Comparison of ENCODE assay signal across 8 cellular contexts in genomic region chrX:38260231-38260630, GRCh38. TPM values are rescaled to one million over a fixed set of nuclear protein-coding genes. Genes with fewer than 3 reads are reported as not detected.
A peak's percentile ranks its signal among the peaks of the same experiment; 100 is the strongest.
DNase-seq lines count a peak whose midpoint lies in the region; ATAC-seq and TF ChIP-seq lines count a peak whose summit lies in the region.

No MANE protein-coding gene starts in this region.

- H3K27me3 ChIP-seq in HAP-1 (ENCODE audit: low read depth) (no peaks in the 10 kb centered on the region), ovary (no peaks in the 10 kb centered on the region)

- H3K4me1 ChIP-seq in HAP-1 (no peaks in the 10 kb centered on the region), ovary (ENCODE audit: insufficient read depth) (no peaks in the 10 kb centered on the region)

- no peak overlapping the region for H3K27ac ChIP-seq in ovary

- no peak for TF ChIP-seq POLR2A in ovary (IDR thresholded peaks at IDR 0.05)

- no peak for TF ChIP-seq EP300 in ovary (IDR thresholded peaks at IDR 0.05)

- DNase-seq in DMS53 (lab: John Stamatoyannopoulos, UW) (peak; percentile 66), HAP-1 (ENCODE audit: low spot score in 2 of 2) (peak; percentile 43 to 68), OCI-M1 (lab: John Stamatoyannopoulos, UW) (peak; percentile 48), iris pigment epithelial cell (ENCODE audit: low read depth) (peak; percentile 19), ovary (no peak)

- no peaks in the 10 kb centered on the region for H3K9me3 ChIP-seq in HAP-1
- no peaks in the 10 kb centered on the region for H3K9me3 ChIP-seq in ovary

- no peak overlapping the region for H3K4me3 ChIP-seq in HAP-1
- no peak overlapping the region for H3K4me3 ChIP-seq in ovary

- intact Hi-C loops in ovary (cut with DNase I): loop anchor here in 1 of 4 donors (10.0 kb wide), 1 partner anchor 1565 kb away; no protein-coding TSS in a partner anchor

- no peaks in the 10 kb centered on the region for H3K36me3 ChIP-seq in HAP-1 (replicated peaks)
- no peaks in the 10 kb centered on the region for H3K36me3 ChIP-seq in ovary

- no peak for TF ChIP-seq CTCF in ovary (IDR thresholded peaks at IDR 0.05)

- 33 to 44% (median 41%) methylated on average over 4 of the region's 4 CpGs for WGBS in ovary, 3 donors

- ATAC-seq in HG02571 (IDR thresholded peaks at IDR 0.05; ENCODE audit: unreplicated experiment) (no peak), HG03469 (IDR thresholded peaks at IDR 0.05; ENCODE audit: unreplicated experiment) (no peak), GM21423 (IDR thresholded peaks at IDR 0.05; ENCODE audit: unreplicated experiment) (no peak)

- in situ Hi-C loops in HAP-1 (cut with MboI; ENCODE audit: low sequenced_read_pairs): no loop called here

RNA-seq across cellular contexts. Expression of gene SRPX, which starts 39.6 kb away (rescaled TPM):
- 10 to 100 TPM in 4 of 7 donors, 1 to 10 TPM in 3; 2.1 to 56.6 (median 14.9) TPM for total RNA-seq in ovary
- 100 to 1,000 TPM in 1 of 2 donors, 10 to 100 TPM in 1; 18.1 to 108 TPM for polyA plus RNA-seq in ovary

Comparison
In these comparisons a context has a peak if more than half of its experiments do, and no peak if none do; other contexts are left out.
1. DNase-seq: peak in DMS53 (single experiment), HAP-1 (2 of 2), OCI-M1 (single experiment) and iris pigment epithelial cell (single experiment); none in ovary (0 of 5).